In the genomic region with DNA sequence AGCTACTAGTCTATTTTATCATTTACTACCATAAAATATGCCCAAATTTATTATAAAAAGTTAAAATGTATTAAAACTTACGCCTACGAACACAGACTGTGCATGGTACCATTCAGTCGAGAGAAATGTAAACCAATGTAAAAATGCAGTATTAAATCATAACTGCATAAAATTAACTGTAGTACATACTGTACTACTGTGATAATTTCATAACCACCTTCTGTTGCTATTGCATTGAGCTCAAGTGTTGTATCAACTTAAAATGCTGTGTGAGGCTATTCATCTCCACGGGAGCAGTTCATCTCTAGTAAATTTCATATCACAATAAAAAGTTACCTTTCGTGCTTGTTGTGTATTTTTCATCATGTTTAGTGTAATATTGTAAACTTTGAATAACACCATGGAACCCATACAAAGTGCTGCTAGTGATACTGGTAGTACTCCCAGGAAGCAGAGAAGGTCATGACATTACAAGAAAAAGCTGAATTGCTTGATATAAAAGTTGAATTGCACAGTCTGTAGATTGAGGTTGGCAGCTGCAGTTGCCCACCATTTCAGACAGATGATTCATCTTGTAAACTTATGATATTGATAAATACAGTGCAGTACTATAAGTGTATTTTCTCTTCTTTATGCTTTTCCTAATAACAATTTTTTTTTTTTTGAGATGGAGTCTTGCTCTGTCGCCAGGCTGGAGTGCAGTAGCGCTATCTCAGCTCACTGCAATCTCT, we compare ENCODE assay signal across 1 cellular context.
TF ChIP-seq lines count a peak whose summit lies in the region.

No MANE protein-coding gene starts in this region.

TF ChIP-seq in HepG2, 621 proteins besides CTCF, POLR2A, EP300 and RAD21:
- TF ChIP-seq HNRNPK (IDR thresholded peaks at IDR 0.05; ENCODE audit: low read depth, low read length, poor library complexity, severe bottlenecking) (no peak), U2AF1 (optimal IDR thresholded peaks at IDR 0.05; ENCODE audit: low read depth, low read length) (no peak), ZNF382 (CRISPR knock-in tag; IDR thresholded peaks at IDR 0.05; ENCODE audit: borderline replicate concordance) (no peak), TAF15 (IDR thresholded peaks at IDR 0.05; ENCODE audit: low read depth, low read length, poor library complexity, severe bottlenecking) (no peak), IRF2 (CRISPR knock-in tag; IDR thresholded peaks at IDR 0.05) (no peak)
- TF ChIP-seq, protein P1, sequence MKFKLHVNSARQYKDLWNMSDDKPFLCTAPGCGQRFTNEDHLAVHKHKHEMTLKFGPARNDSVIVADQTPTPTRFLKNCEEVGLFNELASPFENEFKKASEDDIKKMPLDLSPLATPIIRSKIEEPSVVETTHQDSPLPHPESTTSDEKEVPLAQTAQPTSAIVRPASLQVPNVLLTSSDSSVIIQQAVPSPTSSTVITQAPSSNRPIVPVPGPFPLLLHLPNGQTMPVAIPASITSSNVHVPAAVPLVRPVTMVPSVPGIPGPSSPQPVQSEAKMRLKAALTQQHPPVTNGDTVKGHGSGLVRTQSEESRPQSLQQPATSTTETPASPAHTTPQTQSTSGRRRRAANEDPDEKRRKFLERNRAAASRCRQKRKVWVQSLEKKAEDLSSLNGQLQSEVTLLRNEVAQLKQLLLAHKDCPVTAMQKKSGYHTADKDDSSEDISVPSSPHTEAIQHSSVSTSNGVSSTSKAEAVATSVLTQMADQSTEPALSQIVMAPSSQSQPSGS (CRISPR knock-in tag; IDR thresholded peaks at IDR 0.05), result no peak
- TF ChIP-seq, protein P2, sequence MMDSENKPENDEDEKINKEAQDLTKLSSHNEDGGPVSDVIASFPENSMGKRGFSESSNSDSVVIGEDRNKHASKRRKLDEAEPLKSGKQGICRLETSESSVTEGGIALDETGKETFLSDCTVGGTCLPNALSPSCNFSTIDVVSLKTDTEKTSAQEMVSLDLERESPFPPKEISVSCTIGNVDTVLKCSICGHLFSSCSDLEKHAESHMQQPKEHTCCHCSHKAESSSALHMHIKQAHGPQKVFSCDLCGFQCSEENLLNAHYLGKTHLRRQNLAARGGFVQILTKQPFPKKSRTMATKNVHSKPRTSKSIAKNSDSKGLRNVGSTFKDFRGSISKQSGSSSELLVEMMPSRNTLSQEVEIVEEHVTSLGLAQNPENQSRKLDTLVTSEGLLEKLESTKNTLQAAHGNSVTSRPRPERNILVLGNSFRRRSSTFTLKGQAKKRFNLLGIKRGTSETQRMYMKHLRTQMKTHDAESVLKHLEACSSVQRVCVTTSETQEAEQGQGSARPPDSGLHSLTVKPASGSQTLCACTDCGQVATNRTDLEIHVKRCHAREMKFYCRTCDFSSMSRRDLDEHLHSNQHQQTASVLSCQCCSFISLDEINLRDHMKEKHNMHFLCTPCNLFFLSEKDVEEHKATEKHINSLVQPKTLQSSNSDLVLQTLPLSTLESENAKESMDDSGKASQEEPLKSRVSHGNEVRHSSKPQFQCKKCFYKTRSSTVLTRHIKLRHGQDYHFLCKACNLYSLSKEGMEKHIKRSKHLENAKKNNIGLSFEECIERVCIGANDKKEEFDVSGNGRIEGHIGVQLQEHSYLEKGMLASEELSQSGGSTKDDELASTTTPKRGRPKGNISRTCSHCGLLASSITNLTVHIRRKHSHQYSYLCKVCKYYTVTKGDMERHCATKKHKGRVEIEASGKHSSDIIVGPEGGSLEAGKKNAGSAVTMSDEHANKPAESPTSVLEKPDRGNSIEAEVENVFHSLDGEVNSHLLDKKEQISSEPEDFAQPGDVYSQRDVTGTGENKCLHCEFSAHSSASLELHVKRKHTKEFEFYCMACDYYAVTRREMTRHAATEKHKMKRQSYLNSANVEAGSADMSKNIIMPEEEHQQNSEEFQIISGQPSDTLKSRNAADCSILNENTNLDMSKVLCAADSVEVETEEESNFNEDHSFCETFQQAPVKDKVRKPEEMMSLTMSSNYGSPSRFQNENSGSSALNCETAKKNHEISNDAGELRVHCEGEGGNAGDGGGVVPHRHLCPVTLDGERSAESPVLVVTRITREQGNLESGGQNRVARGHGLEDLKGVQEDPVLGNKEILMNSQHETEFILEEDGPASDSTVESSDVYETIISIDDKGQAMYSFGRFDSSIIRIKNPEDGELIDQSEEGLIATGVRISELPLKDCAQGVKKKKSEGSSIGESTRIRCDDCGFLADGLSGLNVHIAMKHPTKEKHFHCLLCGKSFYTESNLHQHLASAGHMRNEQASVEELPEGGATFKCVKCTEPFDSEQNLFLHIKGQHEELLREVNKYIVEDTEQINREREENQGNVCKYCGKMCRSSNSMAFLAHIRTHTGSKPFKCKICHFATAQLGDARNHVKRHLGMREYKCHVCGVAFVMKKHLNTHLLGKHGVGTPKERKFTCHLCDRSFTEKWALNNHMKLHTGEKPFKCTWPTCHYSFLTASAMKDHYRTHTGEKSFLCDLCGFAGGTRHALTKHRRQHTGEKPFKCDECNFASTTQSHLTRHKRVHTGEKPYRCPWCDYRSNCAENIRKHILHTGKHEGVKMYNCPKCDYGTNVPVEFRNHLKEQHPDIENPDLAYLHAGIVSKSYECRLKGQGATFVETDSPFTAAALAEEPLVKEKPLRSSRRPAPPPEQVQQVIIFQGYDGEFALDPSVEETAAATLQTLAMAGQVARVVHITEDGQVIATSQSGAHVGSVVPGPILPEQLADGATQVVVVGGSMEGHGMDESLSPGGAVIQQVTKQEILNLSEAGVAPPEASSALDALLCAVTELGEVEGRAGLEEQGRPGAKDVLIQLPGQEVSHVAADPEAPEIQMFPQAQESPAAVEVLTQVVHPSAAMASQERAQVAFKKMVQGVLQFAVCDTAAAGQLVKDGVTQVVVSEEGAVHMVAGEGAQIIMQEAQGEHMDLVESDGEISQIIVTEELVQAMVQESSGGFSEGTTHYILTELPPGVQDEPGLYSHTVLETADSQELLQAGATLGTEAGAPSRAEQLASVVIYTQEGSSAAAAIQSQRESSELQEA (CRISPR knock-in tag; IDR thresholded peaks at IDR 0.05; ENCODE audit: not compliant biosample characterization), result no peak
TF ChIP-seq in HepG2: peak in this region for 0.
